8 cellular contexts compared by ENCODE assay signal in genomic region chr6:33789550-33789895, GRCh38. TPM values are rescaled to one million over a fixed set of nuclear protein-coding genes. Genes with fewer than 3 reads are reported as not detected.
DNase-seq lines count a peak whose midpoint lies in the region; ATAC-seq and TF ChIP-seq lines count a peak whose summit lies in the region.

No MANE protein-coding gene starts in this region.

- H3K9me3 ChIP-seq in liver (ENCODE audit: control insufficient read depth in 4 of 4, low read length in 3 of 4) (no peaks in the 10 kb centered on the region), thoracic aorta (no peaks in the 10 kb centered on the region)

- POLR2A ChIA-PET in activated CD4-positive, alpha-beta T cell treated with anti-CD3 and anti-CD28 coated beads, Interleukin-2, amount 10 ng/mL, durations not matched to agents 7 days and 5 days (lab: Charles Lee): no interaction called here

- CTCF ChIA-PET in activated CD4-positive, alpha-beta T cell treated with anti-CD3 and anti-CD28 coated beads, Interleukin-2, amount 10 ng/mL, durations not matched to agents 7 days and 5 days (lab: Charles Lee): interaction anchor here (1.1 kb wide), 1 partner anchor 125 kb away, joined by 3 read pairs; no protein-coding TSS in a partner anchor

- H3K4me3 ChIP-seq in liver (ENCODE audit: low read depth in 1 of 3, low read length in 3 of 3) (peak overlapping the region; percentile 11 to 88 (median 32)), thoracic aorta (peak overlapping the region; percentile 88)

- 91% methylated on average over 11 of the region's 11 CpGs for WGBS in liver

- peaks cover 46% of the 10 kb centered on the region for H3K4me1 Mint-ChIP-seq in activated CD4-positive, alpha-beta T cell treated with anti-CD3 and anti-CD28 coated beads, Interleukin-2, amount 10 ng/mL, durations not matched to agents 7 days and 5 days

- TF ChIP-seq CTCF in liver (IDR thresholded peaks at IDR 0.05; ENCODE audit: low read depth, low read length, missing input control) (no peak), thoracic aorta (IDR thresholded peaks at IDR 0.05) (no peak)

- DNase-seq in activated CD4-positive, alpha-beta T cell treated with anti-CD3 and anti-CD28 coated beads, Interleukin-2, amount 10 ng/mL, durations not matched to agents 7 days and 5 days: no peak
- no peak for DNase-seq in activated CD4-positive, alpha-beta T cell treated with anti-CD3 and anti-CD28 coated beads, Interleukin-2, amount 50 U/mL, for 48 hours
- no peak for DNase-seq in thoracic aorta (ENCODE audit: low spot score)

- ATAC-seq in thoracic aorta (ENCODE audit: insufficient number of reproducible peaks, low FRiP score, low read depth) (no peak), HG02588 (IDR thresholded peaks at IDR 0.05; ENCODE audit: unreplicated experiment) (no peak), GM19395 (IDR thresholded peaks at IDR 0.05; ENCODE audit: unreplicated experiment) (no peak), GM19035 (IDR thresholded peaks at IDR 0.05; ENCODE audit: unreplicated experiment) (no peak)

- H3K27ac Mint-ChIP-seq in activated CD4-positive, alpha-beta T cell treated with anti-CD3 and anti-CD28 coated beads, Interleukin-2, amount 10 ng/mL, durations not matched to agents 7 days and 5 days: peak overlapping the region; percentile 81

- H3K9ac ChIP-seq in liver (ENCODE audit: low read depth in 1 of 2, low read length in 2 of 2): no peak overlapping the region

- peak overlapping the region; percentile 75 for H3K4me3 Mint-ChIP-seq in activated CD4-positive, alpha-beta T cell treated with anti-CD3 and anti-CD28 coated beads, Interleukin-2, amount 10 ng/mL, durations not matched to agents 7 days and 5 days

- peaks cover 1 to 24% (median 17%) of the 10 kb centered on the region in 4 donors for H3K4me1 ChIP-seq in liver (ENCODE audit: control insufficient read depth in 4 of 4, insufficient read depth in 4 of 4, low read length in 3 of 4)
- H3K4me1 ChIP-seq in thoracic aorta (ENCODE audit: control insufficient read depth in 1 of 2, low read depth in 2 of 2): peaks cover 17 to 35% of the 10 kb centered on the region in 2 donors

- no peaks in the 10 kb centered on the region for H3K27me3 ChIP-seq in liver (ENCODE audit: control insufficient read depth in 4 of 4, insufficient read depth in 4 of 4, low read length in 3 of 4)
- no peaks in the 10 kb centered on the region for H3K27me3 ChIP-seq in thoracic aorta (replicated peaks; ENCODE audit: insufficient read depth)

- H3K36me3 ChIP-seq in liver (ENCODE audit: control insufficient read depth in 4 of 4, insufficient read depth in 3 of 4, low read depth in 1 of 4, low read length in 3 of 4) (peaks cover 0 to 6% (median 1%) of the 10 kb centered on the region in 4 donors), thoracic aorta (peaks cover 2% of the 10 kb centered on the region)

- peak overlapping the region; percentile 70 for H3K27ac ChIP-seq in angular gyrus (ENCODE audit: low read depth, low read length)
- no peak overlapping the region for H3K27ac ChIP-seq in liver (ENCODE audit: low read depth in 1 of 2, low read length in 2 of 2)
- H3K27ac ChIP-seq in thoracic aorta: no peak overlapping the region

- no peak for TF ChIP-seq RAD21 in liver (IDR thresholded peaks at IDR 0.05)

- H3K9me3 Mint-ChIP-seq in activated CD4-positive, alpha-beta T cell treated with anti-CD3 and anti-CD28 coated beads, Interleukin-2, amount 10 ng/mL, durations not matched to agents 7 days and 5 days: no peaks in the 10 kb centered on the region

- H3K27me3 Mint-ChIP-seq in activated CD4-positive, alpha-beta T cell treated with anti-CD3 and anti-CD28 coated beads, Interleukin-2, amount 10 ng/mL, durations not matched to agents 7 days and 5 days: peaks cover 7% of the 10 kb centered on the region

- peaks cover 23% of the 10 kb centered on the region for H3K36me3 Mint-ChIP-seq in activated CD4-positive, alpha-beta T cell treated with anti-CD3 and anti-CD28 coated beads, Interleukin-2, amount 10 ng/mL, durations not matched to agents 7 days and 5 days (ENCODE audit: low read depth)

TF ChIP-seq in liver, 16 proteins besides CTCF, POLR2A, EP300 and RAD21:
- TF ChIP-seq HNF4G (IDR thresholded peaks at IDR 0.05) (no peak), FOXA2 (IDR thresholded peaks at IDR 0.05) (no peak), JUND (IDR thresholded peaks at IDR 0.05) (no peak), REST (IDR thresholded peaks at IDR 0.05) (no peak), FOXA1 (IDR thresholded peaks at IDR 0.05) (no peak), ATF3 (IDR thresholded peaks at IDR 0.05) (no peak), HNF4A (conservative IDR thresholded peaks at IDR 0.05) (no peak), ZBTB33 (IDR thresholded peaks at IDR 0.05) (no peak), EGR1 (IDR thresholded peaks at IDR 0.05; ENCODE audit: low read depth in 2 of 2) (no peak), GABPA (IDR thresholded peaks at IDR 0.05 in 1 of 2, conservative IDR thresholded peaks at IDR 0.05 in 1 of 2) (no peak), NR2F2 (IDR thresholded peaks at IDR 0.05) (no peak), SP1 (IDR thresholded peaks at IDR 0.05) (no peak), MAX (IDR thresholded peaks at IDR 0.05) (no peak), YY1 (IDR thresholded peaks at IDR 0.05) (no peak)

RNA-seq across cellular contexts. Expression of gene LEMD2, which starts 0.6 kb away (rescaled TPM):
- 10 to 100 TPM; 73.1 to 74.1 TPM for total RNA-seq in activated CD4-positive, alpha-beta T cell treated with anti-CD3 and anti-CD28 coated beads, Interleukin-2, amount 10 ng/mL, durations not matched to agents 7 days and 5 days
- total RNA-seq in liver: 10 to 100 TPM; 14.2 to 23.1 TPM
- polyA plus RNA-seq in liver: 10 to 100 TPM in 1 of 2 donors, 1 to 10 TPM in 1; 6.5 to 19.0 TPM
- total RNA-seq in thoracic aorta: 10 to 100 TPM; 57.4 to 77.2 TPM

RNA-seq across cellular contexts. Expression of gene MLN, which starts 14.3 kb away (rescaled TPM):
- not detected for total RNA-seq in activated CD4-positive, alpha-beta T cell treated with anti-CD3 and anti-CD28 coated beads, Interleukin-2, amount 10 ng/mL, durations not matched to agents 7 days and 5 days
- total RNA-seq in liver: not detected
- polyA plus RNA-seq in liver: not detected
- total RNA-seq in thoracic aorta: not detected

RNA-seq across cellular contexts. Expression of gene IP6K3, which starts 42.8 kb away (rescaled TPM):
- total RNA-seq in activated CD4-positive, alpha-beta T cell treated with anti-CD3 and anti-CD28 coated beads, Interleukin-2, amount 10 ng/mL, durations not matched to agents 7 days and 5 days: not detected
- total RNA-seq in liver: 10 to 100 TPM in 1 of 2 donors, 1 to 10 TPM in 1; 7.0 to 12.9 TPM
- 1 to 10 TPM; 1.5 to 6.4 TPM for polyA plus RNA-seq in liver
- under 1 TPM; 0.27 to 0.56 TPM for total RNA-seq in thoracic aorta

Comparison
In these comparisons a context has a peak if more than half of its experiments do, and no peak if none do; other contexts are left out.
1. RNA of gene IP6K3, which starts 42.8 kb away (total RNA-seq): 7.0 to 12.9 TPM in liver; 0.27 to 0.56 TPM in thoracic aorta and not detected in activated CD4-positive, alpha-beta T cell treated with anti-CD3 and anti-CD28 coated beads, Interleukin-2, amount 10 ng/mL, durations not matched to agents 7 days and 5 days; every median in the first group is over 4 times any median in the second.